ENCODE assay signal across 8 cellular contexts in the genomic region with DNA sequence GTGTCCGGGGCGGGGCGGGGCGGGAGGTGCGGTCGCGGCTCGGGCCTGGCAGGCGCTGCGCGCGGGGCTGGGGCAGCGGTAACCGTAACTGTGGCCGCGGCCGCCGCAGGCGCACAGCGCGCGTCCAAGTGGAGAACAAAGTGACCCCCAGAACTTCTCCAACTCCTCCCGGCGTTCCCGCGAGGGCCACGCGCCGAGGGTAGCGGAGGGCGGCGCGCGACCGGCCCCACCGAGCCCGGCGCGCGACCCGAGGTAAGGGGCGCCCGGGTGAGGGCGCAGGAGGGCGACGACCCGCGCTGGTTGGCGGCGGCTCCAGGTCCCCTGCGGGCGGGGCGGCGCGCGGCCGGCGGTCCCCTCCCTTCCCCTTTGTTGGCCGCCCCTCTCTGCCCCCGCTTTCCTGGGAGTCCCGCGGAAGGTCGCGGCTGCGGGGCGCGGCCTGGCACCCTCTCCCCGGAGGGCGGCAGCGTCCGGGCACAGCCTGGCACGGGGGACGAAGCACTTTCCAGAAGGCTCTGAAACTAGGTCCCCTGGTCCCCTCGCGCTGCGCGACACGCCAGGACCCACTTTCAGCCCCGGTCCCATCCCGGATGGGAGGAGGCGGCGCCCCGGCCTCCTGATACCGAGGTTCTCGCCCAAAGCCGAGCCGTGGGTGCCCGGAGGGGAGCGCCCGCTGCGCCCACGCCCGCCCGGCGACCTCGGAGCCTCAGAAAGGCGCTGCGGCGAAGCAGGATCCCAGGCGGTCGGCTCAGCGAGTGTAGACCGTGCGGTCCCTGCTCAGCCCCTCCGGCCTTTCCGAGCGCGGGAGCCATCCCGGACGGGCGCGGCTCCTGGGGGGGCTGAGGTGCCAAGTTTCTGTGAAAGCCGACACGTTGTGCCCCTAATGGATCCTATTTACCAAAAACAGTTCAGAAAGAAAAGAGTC. TPM values are rescaled to one million over a fixed set of nuclear protein-coding genes. Genes with fewer than 3 reads are reported as not detected.
DNase-seq lines count a peak whose midpoint lies in the region; ATAC-seq and TF ChIP-seq lines count a peak whose summit lies in the region.

TIAM2 (plus strand) TSS at position 75 of the 922 bp plus-strand sequence. CDS start 133,909 bp downstream, outside the sequence.

- peak in 2 of 4 donors; percentile 34 to 61 for ATAC-seq in right lobe of liver

- H3K27me3 ChIP-seq in Peyer's patch (no peaks in the 10 kb centered on the region), right lobe of liver (peaks cover 0 to 5% of the 10 kb centered on the region in 2 donors)

- intact Hi-C loops in right lobe of liver (cut with DNase I): no loop called here

- peak within 1 kb of the TSS in 3 of 4 donors; percentile 40 to 71 (median 69) for H3K27ac ChIP-seq in Peyer's patch
- H3K27ac ChIP-seq in right lobe of liver: no peak within 1 kb of the TSS

- WGBS in right lobe of liver (ENCODE audit: insufficient coverage, low coverage, low lambda C conversion rate, missing lambda C conversion rate): 0% methylated on average over 2 of the region's 114 CpGs

- TF ChIP-seq POLR2A in Peyer's patch (IDR thresholded peaks at IDR 0.05): peak; percentile 33 to 52
- no peak for TF ChIP-seq POLR2A in right lobe of liver (IDR thresholded peaks at IDR 0.05)

- H3K9me3 ChIP-seq in Peyer's patch (no peaks in the 10 kb centered on the region), right lobe of liver (no peaks in the 10 kb centered on the region)

- TF ChIP-seq CTCF in Peyer's patch (IDR thresholded peaks at IDR 0.05) (no peak), choroid plexus epithelial cell (conservative IDR thresholded peaks at IDR 0.05; ENCODE audit: low read depth, low read length) (no peak), right lobe of liver (IDR thresholded peaks at IDR 0.05) (no peak)

- H3K4me3 ChIP-seq in Peyer's patch: peak within 1 kb of the TSS; percentile 41 to 81 (median 60)
- H3K4me3 ChIP-seq in choroid plexus epithelial cell (ENCODE audit: low read depth, low read length): peak within 1 kb of the TSS; percentile 70
- peak within 1 kb of the TSS; percentile 28 to 52 (median 29) for H3K4me3 ChIP-seq in right lobe of liver

- H3K4me1 ChIP-seq in Peyer's patch (peaks cover 0 to 10% (median 3%) of the 10 kb centered on the region in 4 donors), right lobe of liver (peaks cover 0 to 16% (median under 1%) of the 10 kb centered on the region in 4 donors)

- DNase-seq in NCI-H1417 (lab: John Stamatoyannopoulos, UW): peak in 2 of 3 experiments; percentile 39 to 60
- no peak for DNase-seq in NCI-H1417 treated with DMSO at 0.1 percent for 48 hours (lab: John Stamatoyannopoulos, UW)
- peak in 1 of 3 donors; percentile 70 for DNase-seq in Peyer's patch
- DNase-seq in choroid plexus epithelial cell (ENCODE audit: low read depth): no peak
- peak in 1 of 3 donors; percentile 45 for DNase-seq in right lobe of liver
- DNase-seq in stimulated activated CD4-positive, alpha-beta T cell treated with anti-CD3 and anti-CD28 coated beads, TNF-alpha, amount 100 ng/mL, for 4 hours (ENCODE audit: low read depth in 3 of 3): peak; percentile 8 to 23 (median 8)
- DNase-seq in kidney glomerular epithelial cell (lab: John Stamatoyannopoulos, UW): no peak
- DNase-seq in NCI-H2029 (lab: John Stamatoyannopoulos, UW): no peak

- no peaks in the 10 kb centered on the region for H3K36me3 ChIP-seq in Peyer's patch
- H3K36me3 ChIP-seq in right lobe of liver: no peaks in the 10 kb centered on the region

RNA-seq across cellular contexts. Expression of gene TIAM2, which starts in this region (rescaled TPM):
- total RNA-seq in Peyer's patch: 100 to 1,000 TPM in 2 of 4 donors, 10 to 100 TPM in 2; 47.0 to 139 (median 91.9) TPM
- total RNA-seq in right lobe of liver: 1 to 10 TPM; 1.3 to 4.4 (median 1.7) TPM

Comparison
In these comparisons a context has a peak if more than half of its experiments do, and no peak if none do; other contexts are left out.
1. RNA of gene TIAM2 (total RNA-seq): 47.0 to 139 TPM in Peyer's patch; 1.3 to 4.4 TPM in right lobe of liver; every median in the first group is over 4 times any median in the second.
2. DNase-seq: peak in NCI-H1417 (2 of 3) and stimulated activated CD4-positive, alpha-beta T cell treated with anti-CD3 and anti-CD28 coated beads, TNF-alpha, amount 100 ng/mL, for 4 hours (3 of 3); none in NCI-H1417 treated with DMSO at 0.1 percent for 48 hours (single experiment), choroid plexus epithelial cell (single experiment), kidney glomerular epithelial cell (single experiment) and NCI-H2029 (single experiment).
3. H3K27ac ChIP-seq: peak in Peyer's patch (3 of 4); none in right lobe of liver (0 of 3).
4. Peak in every context shown above with its lines, with median percentiles within 50 percentile points of each other: H3K4me3 ChIP-seq.